ENCODE assay signal across 8 cellular contexts in the genomic region with DNA sequence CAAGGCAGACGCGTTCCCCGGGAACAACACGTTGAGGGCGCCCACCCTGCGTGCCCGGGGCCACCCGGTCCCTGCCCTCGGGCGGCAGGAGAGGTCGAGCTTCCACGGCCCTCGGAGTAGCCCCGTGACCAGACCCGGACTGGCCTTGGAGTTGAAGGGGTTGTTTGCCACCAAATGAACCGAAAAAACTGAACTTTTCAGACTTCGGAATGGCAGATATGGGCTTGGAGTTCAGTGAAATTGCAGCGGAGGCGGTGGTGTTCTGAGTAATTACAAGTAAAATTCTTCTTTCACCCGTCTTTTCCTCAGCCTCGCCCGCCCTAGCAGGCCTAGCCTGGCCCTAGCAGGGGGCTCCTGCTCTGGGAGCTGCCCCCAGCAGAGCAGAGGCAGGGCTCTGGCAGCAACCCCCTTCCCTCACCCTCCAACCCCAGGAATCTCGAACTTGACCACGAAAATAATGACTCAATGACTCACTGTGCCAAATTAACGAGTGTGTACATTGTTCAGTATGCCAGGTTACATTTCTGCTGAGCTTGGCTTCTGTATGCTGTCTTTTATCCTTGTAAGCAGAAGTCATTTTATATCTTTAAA. TPM values are rescaled to one million over a fixed set of nuclear protein-coding genes. Genes with fewer than 3 reads are reported as not detected.
DNase-seq lines count a peak whose midpoint lies in the region; ATAC-seq and TF ChIP-seq lines count a peak whose summit lies in the region.

No MANE protein-coding gene starts in this region.

- TF ChIP-seq POLR2A in body of pancreas (IDR thresholded peaks at IDR 0.05), result peak in 2 of 3 donors; percentile 21 to 28
- TF ChIP-seq POLR2A in GM18505 (IDR thresholded peaks at IDR 0.05; ENCODE audit: borderline replicate concordance, extremely low read depth, insufficient read depth, insufficient read length), result no peak

- H3K4me3 ChIP-seq in body of pancreas (peak overlapping the region in 1 of 2 donors; percentile 35), left lung (peak overlapping the region; percentile 46 to 51), thymus (ENCODE audit: low read length) (peak overlapping the region; percentile 37)

- intact Hi-C loops in body of pancreas (cut with DNase I), result no loop called here
- intact Hi-C loops in left lung (cut with DNase I), result no loop called here

- no peaks in the 10 kb centered on the region for H3K9me3 ChIP-seq in body of pancreas
- no peaks in the 10 kb centered on the region for H3K9me3 ChIP-seq in left lung
- H3K9me3 ChIP-seq in thymus (ENCODE audit: control insufficient read depth), result no peaks in the 10 kb centered on the region

- ATAC-seq in body of pancreas (peak; percentile 38), left lung (peak; percentile 58), GM18505 (IDR thresholded peaks at IDR 0.05; ENCODE audit: unreplicated experiment) (no peak)

- peaks cover 29% of the 10 kb centered on the region for H3K4me1 ChIP-seq in body of pancreas
- H3K4me1 ChIP-seq in left lung, result peaks cover 28 to 57% of the 10 kb centered on the region in 2 donors
- H3K4me1 ChIP-seq in thymus (ENCODE audit: control insufficient read depth, insufficient read depth, low read length), result no peaks in the 10 kb centered on the region

- TF ChIP-seq CTCF in body of pancreas (IDR thresholded peaks at IDR 0.05) (no peak), left lung (IDR thresholded peaks at IDR 0.05) (no peak)

- peak overlapping the region in 1 of 4 donors; percentile 16 for H3K27ac ChIP-seq in body of pancreas
- peak overlapping the region in 1 of 2 donors; percentile 56 for H3K27ac ChIP-seq in left lung
- peak overlapping the region; percentile 25 for H3K27ac ChIP-seq in thymus (ENCODE audit: low read depth)

- DNase-seq in D341Med (ENCODE audit: low spot score) (peak; percentile 44), Kasumi-1 (lab: John Stamatoyannopoulos, UW) (peak; percentile 24 to 40), body of pancreas (no peak), left lung (no peak), activated gamma-delta T cell treated with Interleukin-2 at 50 U/mL for 16 hours (no peak)
- DNase-seq in effector CD8-positive, alpha-beta T cell (lab: John Stamatoyannopoulos, UW), result no peak

- peaks cover 0 to 18% of the 10 kb centered on the region in 2 donors for H3K27me3 ChIP-seq in body of pancreas
- peaks cover 16 to 87% of the 10 kb centered on the region in 2 donors for H3K27me3 ChIP-seq in left lung
- peaks cover 55% of the 10 kb centered on the region for H3K27me3 ChIP-seq in thymus (ENCODE audit: control insufficient read depth, insufficient read depth)

- 19 to 34% methylated on average over 20 to 25 of the region's 25 CpGs for whole genome bisulfite sequencing in body of pancreas, 2 donors
- 21% methylated on average over 25 of the region's 25 CpGs for WGBS in thymus

- H3K36me3 ChIP-seq in body of pancreas (replicated peaks in 1 of 2; ENCODE audit: insufficient read depth in 1 of 2, low read depth in 2 of 2), result no peaks in the 10 kb centered on the region
- no peaks in the 10 kb centered on the region for H3K36me3 ChIP-seq in left lung
- no peaks in the 10 kb centered on the region for H3K36me3 ChIP-seq in thymus (ENCODE audit: control insufficient read depth, insufficient read depth)

RNA-seq across cellular contexts. Expression of a gene that starts 1.1 kb away (rescaled TPM):
- total RNA-seq in body of pancreas, result 10 to 100 TPM in 1 of 2 donors, 1 to 10 TPM in 1; 9.6 to 13.5 TPM
- total RNA-seq in left lung, result 10 to 100 TPM in 1 of 2 donors, 1 to 10 TPM in 1; 8.6 to 21.0 TPM
- 20.0 TPM for polyA plus RNA-seq in thymus

Comparison
In these comparisons a context has a peak if more than half of its experiments do, and no peak if none do; other contexts are left out.
1. DNase-seq: peak in D341Med (single experiment) and Kasumi-1 (2 of 2); none in body of pancreas (0 of 4), left lung (0 of 2), activated gamma-delta T cell treated with Interleukin-2 at 50 U/mL for 16 hours (single experiment) and effector CD8-positive, alpha-beta T cell (single experiment).